8 cellular contexts compared by ENCODE assay signal in genomic region chr12:49662998-49663843, GRCh38. TPM values are rescaled to one million over a fixed set of nuclear protein-coding genes. Genes with fewer than 3 reads are reported as not detected.
DNase-seq lines count a peak whose midpoint lies in the region; ATAC-seq and TF ChIP-seq lines count a peak whose summit lies in the region.

No MANE protein-coding gene starts in this region.

- no peak overlapping the region for H2AFZ ChIP-seq in ACC112 (ENCODE audit: low read length, unreplicated experiment)

- H3K27ac ChIP-seq in ACC112 (ENCODE audit: low read depth, low read length) = peak overlapping the region; percentile 81

- peaks cover 6% of the 10 kb centered on the region; the same call in 1 of the 2 replicates for H3K36me3 ChIP-seq in ACC112 (ENCODE audit: insufficient read depth, low read length)

- POLR2A ChIA-PET in activated naive CD8-positive, alpha-beta T cell treated with anti-CD3 and anti-CD28 coated beads, Interleukin-2, amount 10 ng/mL, durations not matched to agents 7 days and 5 days (lab: Charles Lee) = interaction anchor here (0.6 to 4.4 kb wide), 15 partner anchors 9 to 532 kb away, joined by 3 to 46 read pairs (median 5); partner anchors contain the start of genes FMNL3, PRPF40B, TMBIM6 and TUBA1B

- no peaks in the 10 kb centered on the region for H3K27me3 Mint-ChIP-seq in activated naive CD8-positive, alpha-beta T cell treated with anti-CD3 and anti-CD28 coated beads, Interleukin-2, amount 10 ng/mL, durations not matched to agents 7 days and 5 days

- no peaks in the 10 kb centered on the region for H3K27me3 ChIP-seq in ACC112 (ENCODE audit: insufficient read depth, low read length)

- peaks cover 40% of the 10 kb centered on the region for H3K36me3 Mint-ChIP-seq in activated naive CD8-positive, alpha-beta T cell treated with anti-CD3 and anti-CD28 coated beads, Interleukin-2, amount 10 ng/mL, durations not matched to agents 7 days and 5 days

- peaks cover 10% of the 10 kb centered on the region for H3K79me2 ChIP-seq in ACC112 (ENCODE audit: control insufficient read depth, insufficient read depth, low read length, unreplicated experiment)

- ATAC-seq in GM19035 (IDR thresholded peaks at IDR 0.05; ENCODE audit: unreplicated experiment) = peak; percentile 68
- ATAC-seq in HG03354 (IDR thresholded peaks at IDR 0.05; ENCODE audit: poor library complexity, severe bottlenecking, unreplicated experiment) = peak; percentile 73
- peak; percentile 91 for ATAC-seq in SK-N-SH treated with all-trans-retinoic acid at 6 μM for 48 hours
- ATAC-seq in activated naive CD8-positive, alpha-beta T cell treated with anti-CD3 and anti-CD28 coated beads, Interleukin-2, amount 10 ng/mL, durations not matched to agents 7 days and 5 days (ENCODE audit: low read depth) = peak; percentile 98

- H3K4me3 ChIP-seq in ACC112 (ENCODE audit: low read depth, low read length) = no peak overlapping the region

- H3K9me3 Mint-ChIP-seq in activated naive CD8-positive, alpha-beta T cell treated with anti-CD3 and anti-CD28 coated beads, Interleukin-2, amount 10 ng/mL, durations not matched to agents 7 days and 5 days = peaks cover 3% of the 10 kb centered on the region

- peak overlapping the region; percentile 92 for H3K27ac Mint-ChIP-seq in activated naive CD8-positive, alpha-beta T cell treated with anti-CD3 and anti-CD28 coated beads, Interleukin-2, amount 10 ng/mL, durations not matched to agents 7 days and 5 days

- peaks cover 52% of the 10 kb centered on the region for H3K4me1 Mint-ChIP-seq in activated naive CD8-positive, alpha-beta T cell treated with anti-CD3 and anti-CD28 coated beads, Interleukin-2, amount 10 ng/mL, durations not matched to agents 7 days and 5 days

- peak; percentile 65 for DNase-seq in activated naive CD8-positive, alpha-beta T cell treated with anti-CD3 and anti-CD28 coated beads, Interleukin-2, amount 10 ng/mL, durations not matched to agents 7 days and 5 days
- peak; percentile 94 for DNase-seq in hepatic stellate cell (ENCODE audit: low spot score)
- peak; percentile 49 for DNase-seq in stimulated activated CD4-positive, alpha-beta T cell treated with anti-CD3 and anti-CD28 coated beads, Interleukin-12 subunit alpha, Interleukin-12 subunit beta, amount 100 ng/mL, for 4 hours
- DNase-seq in T1000 (lab: John Stamatoyannopoulos, UW) = no peak

- peak overlapping the region; percentile 82 for H3K4me3 Mint-ChIP-seq in activated naive CD8-positive, alpha-beta T cell treated with anti-CD3 and anti-CD28 coated beads, Interleukin-2, amount 10 ng/mL, durations not matched to agents 7 days and 5 days

- peaks cover 28% of the 10 kb centered on the region for H3K4me1 ChIP-seq in ACC112 (ENCODE audit: control insufficient read depth, insufficient read depth, low read length, unreplicated experiment)

TF ChIP-seq in SK-N-SH treated with all-trans-retinoic acid at 6 μM for 48 hours, 23 proteins besides CTCF, POLR2A, EP300 and RAD21:
- TF ChIP-seq TSHZ2 (CRISPR knock-in tag; IDR thresholded peaks at IDR 0.05) (no peak), ZNF8 (CRISPR knock-in tag; IDR thresholded peaks at IDR 0.05) (no peak), ISL1 (CRISPR knock-in tag; IDR thresholded peaks at IDR 0.05) (no peak), ZNF70 (CRISPR knock-in tag; IDR thresholded peaks at IDR 0.05) (no peak), ESRRG (CRISPR knock-in tag; IDR thresholded peaks at IDR 0.05) (no peak), OSR1 (CRISPR knock-in tag; IDR thresholded peaks at IDR 0.05) (no peak), PATZ1 (CRISPR knock-in tag; IDR thresholded peaks at IDR 0.05; ENCODE audit: borderline replicate concordance) (no peak), PPARA (CRISPR knock-in tag; IDR thresholded peaks at IDR 0.05; ENCODE audit: borderline replicate concordance) (no peak)

RNA-seq across cellular contexts. Expression of gene PRPF40B, which starts 39.9 kb away (rescaled TPM):
- total RNA-seq in activated naive CD8-positive, alpha-beta T cell treated with anti-CD3 and anti-CD28 coated beads, Interleukin-2, amount 10 ng/mL, durations not matched to agents 7 days and 5 days = 10 to 100 TPM; 16.5 to 18.0 TPM

RNA-seq across cellular contexts. Expression of gene FMNL3, which starts 44.0 kb away (rescaled TPM):
- total RNA-seq in activated naive CD8-positive, alpha-beta T cell treated with anti-CD3 and anti-CD28 coated beads, Interleukin-2, amount 10 ng/mL, durations not matched to agents 7 days and 5 days = 10 to 100 TPM; 43.5 to 43.8 TPM

RNA-seq across cellular contexts. Expression of gene FAM186B, which starts 57.8 kb away (rescaled TPM):
- total RNA-seq in activated naive CD8-positive, alpha-beta T cell treated with anti-CD3 and anti-CD28 coated beads, Interleukin-2, amount 10 ng/mL, durations not matched to agents 7 days and 5 days = under 1 TPM; 0.11 to 0.20 TPM
